ENCODE assay signal across 22 cellular contexts in genomic region chr5:135719428-135720063, GRCh38.
DNase-seq lines count a peak whose midpoint lies in the region; ATAC-seq and TF ChIP-seq lines count a peak whose summit lies in the region.
"Had no signal": no experiment of that assay in that cellular context is flagged by ENCODE, and none has a peak within 500 bp of the region (broad histone marks: within the 10 kb centered on the region; RNA-seq: fewer than 3 reads in every experiment).

No MANE protein-coding gene starts in this region.

- H3K9me3 Mint-ChIP-seq in natural killer cell treated with Interleukin-12 subunit alpha and Interleukin-12 subunit beta and Interleukin-15 and Interleukin-18, amount 100 ng/mL, for 72 hours = no peaks in the 10 kb centered on the region
- H3K9me3 Mint-ChIP-seq in natural killer cell = no peaks in the 10 kb centered on the region
- H3K9me3 Mint-ChIP-seq: CD4-positive, alpha-beta T cell; GM23338 had no signal

- peaks cover 11% of the 10 kb centered on the region for H3F3A ChIP-seq in smooth muscle cell (ENCODE audit: low read depth)

- H3K9me3 ChIP-seq in smooth muscle cell (replicated peaks; ENCODE audit: low read depth) = no peaks in the 10 kb centered on the region
- H3K9me3 ChIP-seq: Caco-2 had no signal

- H3K36me3 ChIP-seq in smooth muscle cell (ENCODE audit: low read depth) = no peaks in the 10 kb centered on the region

- no peak for DNase-seq in natural killer cell treated with Interleukin-12 subunit alpha and Interleukin-12 subunit beta and Interleukin-15 and Interleukin-18, amount 100 ng/mL, for 72 hours (ENCODE audit: low spot score)
- DNase-seq in natural killer cell = no peak
- DNase-seq in left colon = no peak
- no peak for DNase-seq in smooth muscle cell (lab: John Stamatoyannopoulos, UW; ENCODE audit: unreplicated experiment)
- DNase-seq in left lobe of liver (ENCODE audit: low spot score) = no peak
- DNase-seq: Caco-2; CD4-positive, alpha-beta T cell; DMS153; GDM1; HCEC 1CT; KBM-7; NCI-H1105 treated with DMSO at 0.1 percent for 48 hours; NCI-H1694; NCI-H2081 treated with DMSO at 0.1 percent for 48 hours; NCI-H510A; NCI-H748 treated with DMSO at 0.1 percent for 48 hours; SHP77 had no signal

- peak; percentile 22 to 40 for ATAC-seq in natural killer cell treated with Interleukin-12 subunit alpha and Interleukin-12 subunit beta and Interleukin-15 and Interleukin-18, amount 100 ng/mL, for 72 hours
- ATAC-seq in natural killer cell (no peak), left colon (peak; percentile 60), GM18861 (IDR thresholded peaks at IDR 0.05; ENCODE audit: unreplicated experiment) (no peak), left lobe of liver (no peak), GM18519 (IDR thresholded peaks at IDR 0.05; ENCODE audit: low FRiP score, unreplicated experiment) (no peak)
- no peak for ATAC-seq in activated CD4-positive, CD25-positive, alpha-beta regulatory T cell treated with anti-CD3 and anti-CD28 coated beads, Interleukin-2, amount 50 U/mL, for 24 hours
- ATAC-seq: GM23338 had no signal

- H3K27me3 ChIP-seq in smooth muscle cell (ENCODE audit: low read depth) = no peaks in the 10 kb centered on the region

- H3K4me1 ChIP-seq in smooth muscle cell (ENCODE audit: low read depth) = peaks cover 19% of the 10 kb centered on the region
- H3K4me1 ChIP-seq: Caco-2 had no signal

- H3K4me3 ChIP-seq in smooth muscle cell = no peak overlapping the region
- H3K4me3 ChIP-seq: GM23338 had no signal

- WGBS in smooth muscle cell (ENCODE audit: low lambda C conversion rate) = 88% methylated on average over 4 of the region's 4 CpGs

- H4K20me1 ChIP-seq in smooth muscle cell (ENCODE audit: low read depth) = no peaks in the 10 kb centered on the region

- peak overlapping the region; percentile 53 for H3K4me2 ChIP-seq in smooth muscle cell
- H3K4me2 ChIP-seq: GM23338 had no signal

- H3K79me2 ChIP-seq in smooth muscle cell (ENCODE audit: low read depth) = no peaks in the 10 kb centered on the region

- no peak overlapping the region for H3K9ac ChIP-seq in smooth muscle cell (ENCODE audit: low read depth)

- no peak overlapping the region for H3K27ac Mint-ChIP-seq in natural killer cell treated with Interleukin-12 subunit alpha and Interleukin-12 subunit beta and Interleukin-15 and Interleukin-18, amount 100 ng/mL, for 72 hours
- H3K27ac Mint-ChIP-seq in natural killer cell = no peak overlapping the region
- H3K27ac Mint-ChIP-seq: CD4-positive, alpha-beta T cell; GM23338 had no signal

- no peak overlapping the region for H3K27ac ChIP-seq in smooth muscle cell (ENCODE audit: low read depth)
- H3K27ac ChIP-seq: 22Rv1 had no signal

- intact Hi-C loops in natural killer cell (cut with micrococcal nuclease) (no loop called here), left colon (cut with DNase I, micrococcal nuclease) (no loop called here)

- no peak for TF ChIP-seq CTCF in natural killer cell (IDR thresholded peaks at IDR 0.05)
- TF ChIP-seq CTCF in smooth muscle cell (IDR thresholded peaks at IDR 0.05; ENCODE audit: borderline replicate concordance, insufficient read depth, poor library complexity, severe bottlenecking) = no peak

- H2AFZ ChIP-seq in smooth muscle cell (ENCODE audit: low read depth) = no peak overlapping the region
- H2AFZ ChIP-seq: GM23338 had no signal

- H3K4me3 Mint-ChIP-seq in natural killer cell treated with Interleukin-12 subunit alpha and Interleukin-12 subunit beta and Interleukin-15 and Interleukin-18, amount 100 ng/mL, for 72 hours = no peak overlapping the region
- no peak overlapping the region for H3K4me3 Mint-ChIP-seq in natural killer cell
- H3K4me3 Mint-ChIP-seq: CD4-positive, alpha-beta T cell; GM23338 had no signal

- no peaks in the 10 kb centered on the region for H3K4me1 Mint-ChIP-seq in natural killer cell treated with Interleukin-12 subunit alpha and Interleukin-12 subunit beta and Interleukin-15 and Interleukin-18, amount 100 ng/mL, for 72 hours (ENCODE audit: low read depth in 2 of 2)
- no peaks in the 10 kb centered on the region for H3K4me1 Mint-ChIP-seq in natural killer cell

- no peaks in the 10 kb centered on the region for H3K36me3 Mint-ChIP-seq in natural killer cell treated with Interleukin-12 subunit alpha and Interleukin-12 subunit beta and Interleukin-15 and Interleukin-18, amount 100 ng/mL, for 72 hours
- H3K36me3 Mint-ChIP-seq in natural killer cell = no peaks in the 10 kb centered on the region

- peaks cover 0 to 5% of the 10 kb centered on the region in 2 donors for H3K27me3 Mint-ChIP-seq in natural killer cell treated with Interleukin-12 subunit alpha and Interleukin-12 subunit beta and Interleukin-15 and Interleukin-18, amount 100 ng/mL, for 72 hours
- peaks cover 0 to 5% of the 10 kb centered on the region in 2 donors for H3K27me3 Mint-ChIP-seq in natural killer cell (ENCODE audit: low read depth in 2 of 2)

Comparison
In these comparisons a context has a peak if more than half of its experiments do, and no peak if none do; other contexts are left out.
1. ATAC-seq: peak in natural killer cell treated with Interleukin-12 subunit alpha and Interleukin-12 subunit beta and Interleukin-15 and Interleukin-18, amount 100 ng/mL, for 72 hours (2 of 2) and left colon (single experiment); none in natural killer cell (0 of 3), GM18861 (single experiment), activated CD4-positive, CD25-positive, alpha-beta regulatory T cell treated with anti-CD3 and anti-CD28 coated beads, Interleukin-2, amount 50 U/mL, for 24 hours (0 of 2), left lobe of liver (single experiment) and GM18519 (single experiment).